In the genomic region with DNA sequence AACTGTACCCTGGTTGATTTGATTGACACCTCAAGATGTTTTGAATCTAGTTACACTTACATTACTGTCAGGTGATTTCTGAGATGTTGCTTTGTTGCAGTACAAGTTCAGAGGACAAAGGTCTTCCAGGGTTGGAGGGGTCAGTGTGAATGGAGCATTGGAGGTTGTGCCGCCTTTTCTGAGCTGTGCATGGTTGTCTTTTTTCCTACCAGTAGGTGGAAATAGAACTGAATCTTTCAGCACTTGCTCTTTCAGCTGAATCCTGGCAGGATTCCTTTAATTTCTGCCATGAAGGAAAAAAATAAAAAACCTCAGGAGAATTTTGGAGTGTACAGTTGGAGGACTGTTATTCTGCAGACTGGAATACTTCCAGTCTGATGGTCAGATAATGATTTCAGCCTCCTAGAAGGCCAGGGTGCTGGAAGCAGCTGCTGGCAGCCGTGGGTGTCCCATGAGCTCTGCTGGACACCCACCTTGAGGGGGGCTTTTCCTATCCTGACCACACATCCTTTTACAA, we compare ENCODE assay signal across 9 cellular contexts.
DNase-seq lines count a peak whose midpoint lies in the region; ATAC-seq and TF ChIP-seq lines count a peak whose summit lies in the region.
"Had no signal": no experiment of that assay in that cellular context is flagged by ENCODE, and none has a peak within 500 bp of the region (broad histone marks: within the 10 kb centered on the region; RNA-seq: fewer than 3 reads in every experiment).

No MANE protein-coding gene starts in this region.

- H3K4me3 Mint-ChIP-seq in neural crest cell: no peak overlapping the region
- no peak overlapping the region for H3K4me3 Mint-ChIP-seq in glutamatergic neuron (ENCODE audit: unreplicated experiment)
- H3K4me3 Mint-ChIP-seq: stimulated activated naive CD8-positive, alpha-beta T cell treated with anti-CD3 and anti-CD28 coated beads, Interleukin-15, Interleukin-2, amounts not matched to agents 100 ng/mL and 50 ng/mL, for 24 hours had no signal

- H3K27me3 ChIP-seq in BE2C (no peaks in the 10 kb centered on the region), PC-9 (ENCODE audit: insufficient read depth, low read depth) (no peaks in the 10 kb centered on the region)

- H3K4me3 ChIP-seq in BE2C (ENCODE audit: low read depth, low read length) (no peak overlapping the region), PC-9 (no peak overlapping the region), fibroblast of mammary gland (ENCODE audit: control insufficient read depth, low read depth, low read length) (no peak overlapping the region)

- H4K20me1 ChIP-seq in PC-9 (ENCODE audit: insufficient read depth): no peaks in the 10 kb centered on the region

- H3K9me3 Mint-ChIP-seq in neural crest cell (no peaks in the 10 kb centered on the region), glutamatergic neuron (ENCODE audit: unreplicated experiment) (peaks cover 3% of the 10 kb centered on the region)

- H3K9me2 ChIP-seq in PC-9 (ENCODE audit: insufficient read depth): no peaks in the 10 kb centered on the region

- no TSS peak for BruUV-seq in PC-9 (replicated peaks; lab: Mats Ljungman, UMichigan)

- POLR2A ChIA-PET in PC-9 (lab: Charles Lee; ENCODE audit: unreplicated experiment): no interaction called here

- peaks cover 13% of the 10 kb centered on the region for H3K4me1 Mint-ChIP-seq in neural crest cell
- no peaks in the 10 kb centered on the region for H3K4me1 Mint-ChIP-seq in glutamatergic neuron (ENCODE audit: low read depth, unreplicated experiment)

- peaks cover 7% of the 10 kb centered on the region; the same call in 1 of the 2 replicates for H3K4me1 ChIP-seq in BE2C
- H3K4me1 ChIP-seq in PC-9 (replicated peaks; ENCODE audit: insufficient read depth): no peaks in the 10 kb centered on the region

- H3K27ac Mint-ChIP-seq in neural crest cell (ENCODE audit: unreplicated experiment) (no peak overlapping the region), glutamatergic neuron (ENCODE audit: unreplicated experiment) (no peak overlapping the region)
- H3K27ac Mint-ChIP-seq: stimulated activated naive CD8-positive, alpha-beta T cell treated with anti-CD3 and anti-CD28 coated beads, Interleukin-15, Interleukin-2, amounts not matched to agents 100 ng/mL and 50 ng/mL, for 24 hours had no signal

- no peaks in the 10 kb centered on the region for H3K79me2 ChIP-seq in PC-9 (ENCODE audit: low read depth)

- H3K27ac ChIP-seq in PC-9: no peak overlapping the region

- H3K27me3 Mint-ChIP-seq in neural crest cell (ENCODE audit: low read depth) (no peaks in the 10 kb centered on the region), glutamatergic neuron (ENCODE audit: unreplicated experiment) (peaks cover 3% of the 10 kb centered on the region)

- no peaks in the 10 kb centered on the region for H3K9me3 ChIP-seq in BE2C
- no peaks in the 10 kb centered on the region for H3K9me3 ChIP-seq in PC-9 (ENCODE audit: insufficient read depth, low read depth)

- H3F3A ChIP-seq in PC-9 (ENCODE audit: insufficient read depth, low read depth): no peaks in the 10 kb centered on the region

- H2AFZ ChIP-seq in PC-9: no peak overlapping the region

- TF ChIP-seq CTCF in BE2C (IDR thresholded peaks at IDR 0.05; ENCODE audit: low read depth, low read length) (peak; percentile 51), PC-9 (conservative IDR thresholded peaks at IDR 0.05) (0 out of 2 replicates have a peak, but pooled peaks have one; percentile 18), fibroblast of mammary gland (conservative IDR thresholded peaks at IDR 0.05; ENCODE audit: control insufficient read depth, insufficient read depth, low read depth, low read length) (peak; percentile 69), neural crest cell (conservative IDR thresholded peaks at IDR 0.05) (peak; percentile 47), glutamatergic neuron (IDR thresholded peaks at IDR 0.05; ENCODE audit: partially characterized antibody, unreplicated experiment) (no peak)

- no peak for ATAC-seq in HG03432 (IDR thresholded peaks at IDR 0.05; ENCODE audit: unreplicated experiment)
- no peak for ATAC-seq in GM19351 (IDR thresholded peaks at IDR 0.05; ENCODE audit: unreplicated experiment)
- no peak for ATAC-seq in GM19324 (IDR thresholded peaks at IDR 0.05; ENCODE audit: low FRiP score, unreplicated experiment)

- peaks cover 2% of the 10 kb centered on the region for H3K36me3 Mint-ChIP-seq in neural crest cell (ENCODE audit: low read depth)
- no peaks in the 10 kb centered on the region for H3K36me3 Mint-ChIP-seq in glutamatergic neuron (ENCODE audit: unreplicated experiment)

- no peak overlapping the region for H3K4me2 ChIP-seq in PC-9

- H3K36me3 ChIP-seq in BE2C: no peaks in the 10 kb centered on the region
- no peaks in the 10 kb centered on the region for H3K36me3 ChIP-seq in PC-9 (ENCODE audit: low read depth)

- DNase-seq in BE2C: no peak
- DNase-seq in PC-9: no peak
- DNase-seq in fibroblast of mammary gland (ENCODE audit: low read depth): peak; percentile 72
- no peak for DNase-seq in neural crest cell (ENCODE audit: low read depth, low spot score)
- DNase-seq in glutamatergic neuron: no peak

- CTCF ChIA-PET in PC-9 (lab: Charles Lee): no interaction called here

- intact Hi-C loops in PC-9 (cut with micrococcal nuclease; ENCODE audit: unreplicated experiment): no loop called here
